In genomic region chr17:676060-676745, GRCh38 we compare ENCODE assay signal across 20 cellular contexts. TPM values are rescaled to one million over a fixed set of nuclear protein-coding genes. Genes with fewer than 3 reads are reported as not detected.
A peak's percentile ranks its signal among the peaks of the same experiment; 100 is the strongest.
DNase-seq lines count a peak whose midpoint lies in the region; ATAC-seq, FAIRE-seq and TF ChIP-seq lines count a peak whose summit lies in the region.
"Had no signal": no experiment of that assay in that cellular context is flagged by ENCODE, and none has a peak within 500 bp of the region (broad histone marks: within the 10 kb centered on the region; RNA-seq: fewer than 3 reads in every experiment).

No MANE protein-coding gene starts in this region.

- H3K4me1 ChIP-seq in subcutaneous abdominal adipose tissue (ENCODE audit: control insufficient read depth in 5 of 5, insufficient read depth in 5 of 5, low read length in 5 of 5) (peaks cover 0 to 9% (median 7%) of the 10 kb centered on the region in 5 donors), endodermal cell (ENCODE audit: control insufficient read depth, insufficient read depth, low read length) (no peaks in the 10 kb centered on the region)
- H3K4me1 ChIP-seq: BE2C, Peyer's patch, right lobe of liver had no signal

- TF ChIP-seq CTCF in coronary artery (IDR thresholded peaks at IDR 0.05) (no peak), endodermal cell (conservative IDR thresholded peaks at IDR 0.05) (no peak)

- DNase-seq in H54 (ENCODE audit: insufficient read length, low spot score) (no peak), coronary artery (ENCODE audit: low spot score) (no peak), left ventricle myocardium superior (no peak), DMS153 (lab: John Stamatoyannopoulos, UW) (no peak), endodermal cell (no peak)
- DNase-seq: activated CD4-positive, alpha-beta T cell treated with anti-CD3 and anti-CD28 coated beads, Interleukin-2, amount 50 U/mL, for 4 hours; activated T-cell treated with anti-CD3 and anti-CD28 coated beads, Interleukin-2, amount 50 U/mL, for 1 hour; BE2C; midbrain; NCI-H2081; NCI-H748 treated with DMSO at 0.1 percent for 48 hours; Peyer's patch; right lobe of liver; stimulated activated CD4-positive, alpha-beta T cell treated with anti-CD3 and anti-CD28 coated beads, Interleukin-2, amount 100 ng/mL, for 48 hours had no signal

- H3K9me3 Mint-ChIP-seq in endodermal cell = no peaks in the 10 kb centered on the region

- no peaks in the 10 kb centered on the region for H3K27me3 Mint-ChIP-seq in endodermal cell (ENCODE audit: insufficient read depth)
- H3K27me3 Mint-ChIP-seq: activated naive CD8-positive, alpha-beta T cell had no signal

- H3K4me1 Mint-ChIP-seq in endodermal cell = peaks cover 9% of the 10 kb centered on the region

- H3K4me3 ChIP-seq in coronary artery (no peak overlapping the region), subcutaneous abdominal adipose tissue (ENCODE audit: low read depth in 1 of 5, low read length in 5 of 5) (peak overlapping the region in 1 of 5 donors; percentile 14), endodermal cell (ENCODE audit: low read length) (no peak overlapping the region)
- H3K4me3 ChIP-seq: Peyer's patch, right lobe of liver had no signal

- no peak overlapping the region for H3K4me3 Mint-ChIP-seq in endodermal cell
- H3K4me3 Mint-ChIP-seq: activated naive CD8-positive, alpha-beta T cell had no signal

- FAIRE-seq in H54 (lab: Jason Lieb, UNC) = peak; percentile 38
- FAIRE-seq: HepG2, islet of Langerhans had no signal

- H3K27ac Mint-ChIP-seq in endodermal cell = no peak overlapping the region
- H3K27ac Mint-ChIP-seq: activated naive CD8-positive, alpha-beta T cell had no signal

- no peaks in the 10 kb centered on the region for H3K27me3 ChIP-seq in subcutaneous abdominal adipose tissue (ENCODE audit: control insufficient read depth in 5 of 5, insufficient read depth in 4 of 5, low read length in 5 of 5)
- H3K27me3 ChIP-seq in endodermal cell (ENCODE audit: control insufficient read depth, insufficient read depth, low read length, poor library complexity, severe bottlenecking) = no peaks in the 10 kb centered on the region
- H3K27me3 ChIP-seq: BE2C, Peyer's patch, right lobe of liver had no signal

- TF ChIP-seq POLR2A in H54 (IDR thresholded peaks at IDR 0.05; ENCODE audit: low read depth, low read length) = no peak

- ATAC-seq in left ventricle myocardium superior (peak; percentile 90), HG02798 (IDR thresholded peaks at IDR 0.05; ENCODE audit: poor library complexity, unreplicated experiment) (no peak), GM19324 (IDR thresholded peaks at IDR 0.05; ENCODE audit: low FRiP score, unreplicated experiment) (no peak)
- ATAC-seq: HepG2, right lobe of liver had no signal

- intact Hi-C loops in left ventricle myocardium superior (cut with micrococcal nuclease) = no loop called here

- H3K27ac ChIP-seq in coronary artery = peak overlapping the region; percentile 3 to 38
- peak overlapping the region; percentile 29 for H3K27ac ChIP-seq in subcutaneous abdominal adipose tissue (ENCODE audit: low read depth, low read length)
- H3K27ac ChIP-seq in endodermal cell (ENCODE audit: low read depth, low read length) = no peak overlapping the region
- H3K27ac ChIP-seq: right lobe of liver had no signal

- no peaks in the 10 kb centered on the region for H3K9me3 ChIP-seq in subcutaneous abdominal adipose tissue (ENCODE audit: control insufficient read depth in 5 of 5, low read length in 5 of 5)
- H3K9me3 ChIP-seq in endodermal cell (ENCODE audit: control insufficient read depth, low read length) = no peaks in the 10 kb centered on the region
- H3K9me3 ChIP-seq: BE2C, Peyer's patch, right lobe of liver had no signal

- H3K36me3 Mint-ChIP-seq in endodermal cell (ENCODE audit: low read depth) = peaks cover 22% of the 10 kb centered on the region

- H3K9ac ChIP-seq in subcutaneous abdominal adipose tissue (ENCODE audit: low read length in 5 of 5) = no peak overlapping the region
- H3K9ac ChIP-seq in endodermal cell (ENCODE audit: extremely low read depth, low read length, poor library complexity, severe bottlenecking) = no peak overlapping the region

- H3K36me3 ChIP-seq in subcutaneous abdominal adipose tissue (ENCODE audit: control insufficient read depth in 5 of 5, insufficient read depth in 5 of 5, low read length in 5 of 5) = peaks cover 0 to 5% (median 3%) of the 10 kb centered on the region in 5 donors
- peaks cover 24% of the 10 kb centered on the region for H3K36me3 ChIP-seq in endodermal cell (ENCODE audit: control insufficient read depth, insufficient read depth, low read length)
- H3K36me3 ChIP-seq: BE2C had no signal

- 95 to 96% methylated on average over 7 to 8 of the region's 8 CpGs for WGBS in endodermal cell (ENCODE audit: insufficient coverage in 1 of 2, insufficient read length in 1 of 2), 2 experiments

RNA-seq across cellular contexts. Expression of gene VPS53, which starts 38.4 kb away (rescaled TPM):
- 35.4 TPM for total RNA-seq in left ventricle myocardium superior
- 10 to 100 TPM; 59.8 to 63.2 TPM for total RNA-seq in endodermal cell
- polyA plus RNA-seq in endodermal cell (2013, experiment 1 of 2) = 38.0 TPM
- 39.8 TPM for polyA plus RNA-seq in endodermal cell (2013, experiment 2 of 2)

RNA-seq across cellular contexts. Expression of gene TLCD3A, which starts 56.2 kb away (rescaled TPM):
- total RNA-seq in left ventricle myocardium superior = 2.3 TPM
- 10 to 100 TPM; 16.6 to 28.8 TPM for total RNA-seq in endodermal cell
- polyA plus RNA-seq in endodermal cell (2013, experiment 1 of 2) = 17.4 TPM
- 21.0 TPM for polyA plus RNA-seq in endodermal cell (2013, experiment 2 of 2)
